ENCODE assay signal across 14 cellular contexts in genomic region chr3:23919628-23920027, GRCh38. TPM values are rescaled to one million over a fixed set of nuclear protein-coding genes. Genes with fewer than 3 reads are reported as not detected.
DNase-seq lines count a peak whose midpoint lies in the region; ATAC-seq and TF ChIP-seq lines count a peak whose summit lies in the region.
"Had no signal": no experiment of that assay in that cellular context is flagged by ENCODE, and none has a peak within 500 bp of the region (broad histone marks: within the 10 kb centered on the region; RNA-seq: fewer than 3 reads in every experiment).

No MANE protein-coding gene starts in this region.

- peaks cover 37% of the 10 kb centered on the region for H3K79me2 ChIP-seq in hepatocyte

- no peaks in the 10 kb centered on the region for H3K36me3 Mint-ChIP-seq in T-helper 17 cell (ENCODE audit: low read depth)

- H3K4me3 Mint-ChIP-seq in T-helper 17 cell: no peak overlapping the region
- H3K4me3 Mint-ChIP-seq in stimulated activated naive CD8-positive, alpha-beta T cell treated with anti-CD3 and anti-CD28 coated beads, Interleukin-15, amount 100 ng/mL, for 72 hours: peak overlapping the region; percentile 26 to 96

- DNase-seq in cardiac muscle cell (ENCODE audit: low read depth in 1 of 2, low spot score in 1 of 2) (no peak), heart left ventricle (no peak), T-helper 17 cell (no peak), hepatocyte (ENCODE audit: low spot score) (no peak), retina (no peak)
- DNase-seq in stimulated activated naive CD8-positive, alpha-beta T cell treated with anti-CD3 and anti-CD28 coated beads, Interleukin-15, amount 100 ng/mL, for 72 hours: no peak
- DNase-seq: activated CD8-positive, alpha-beta memory T cell treated with anti-CD3 and anti-CD28 coated beads, Interleukin-2, amount 50 U/mL, for 48 hours; NCI-H1092; NCI-H526 treated with DMSO at 0.1 percent for 48 hours; pancreas; stimulated activated CD4-positive, alpha-beta T cell treated with anti-CD3 and anti-CD28 coated beads, Interleukin-4, amount 100 ng/mL, for 24 hours had no signal

- H3K4me1 ChIP-seq in cardiac muscle cell (ENCODE audit: low read depth) (peaks cover 12% of the 10 kb centered on the region), heart left ventricle (peaks cover 7 to 46% (median 23%) of the 10 kb centered on the region in 12 donors), hepatocyte (ENCODE audit: insufficient read depth) (peaks cover 19% of the 10 kb centered on the region)

- TF ChIP-seq CTCF in cardiac muscle cell (IDR thresholded peaks at IDR 0.05; ENCODE audit: low read depth, low read length): no peak
- no peak for TF ChIP-seq CTCF in heart left ventricle (IDR thresholded peaks at IDR 0.05)
- TF ChIP-seq CTCF in hepatocyte (IDR thresholded peaks at IDR 0.05; ENCODE audit: poor library complexity): no peak

- WGBS in heart left ventricle, 4 donors: 38 to 61% (median 49%) methylated on average over 2 of the region's 2 CpGs
- 94% methylated on average over 2 of the region's 2 CpGs for WGBS in hepatocyte (ENCODE audit: low lambda C conversion rate, missing lambda C conversion rate)

- H3K9me2 ChIP-seq in hepatocyte (replicated peaks; ENCODE audit: insufficient read depth): no peaks in the 10 kb centered on the region

- ATAC-seq in heart left ventricle (no peak), T-helper 17 cell (no peak), GM21529 (IDR thresholded peaks at IDR 0.05; ENCODE audit: unreplicated experiment) (no peak), HG03565 (IDR thresholded peaks at IDR 0.05; ENCODE audit: unreplicated experiment) (no peak)
- no peak for ATAC-seq in stimulated activated naive CD8-positive, alpha-beta T cell treated with anti-CD3 and anti-CD28 coated beads, Interleukin-15, amount 100 ng/mL, for 72 hours
- ATAC-seq: pancreas had no signal

- H3K27me3 ChIP-seq in cardiac muscle cell: no peaks in the 10 kb centered on the region
- no peaks in the 10 kb centered on the region for H3K27me3 ChIP-seq in heart left ventricle
- no peaks in the 10 kb centered on the region for H3K27me3 ChIP-seq in hepatocyte
- H3K27me3 ChIP-seq: pancreas had no signal

- H3K27ac ChIP-seq in cardiac muscle cell (peak overlapping the region; percentile 15), heart left ventricle (no peak overlapping the region), hepatocyte (no peak overlapping the region)
- H3K27ac ChIP-seq: C4-2B, pancreas had no signal

- H3K4me2 ChIP-seq in hepatocyte: peak overlapping the region; percentile 99

- intact Hi-C loops in heart left ventricle (cut with DNase I): loop anchor here in 1 of 10 donors (2.0 kb wide), 1 partner anchor 25 kb away; the partner anchor contains the start of gene NR1D2

- TF ChIP-seq POLR2A in heart left ventricle (IDR thresholded peaks at IDR 0.05): no peak

- H3K4me1 Mint-ChIP-seq in T-helper 17 cell: peaks cover 37% of the 10 kb centered on the region
- peaks cover 50% of the 10 kb centered on the region for H3K4me1 Mint-ChIP-seq in stimulated activated naive CD8-positive, alpha-beta T cell treated with anti-CD3 and anti-CD28 coated beads, Interleukin-15, amount 100 ng/mL, for 72 hours

- H3K36me3 ChIP-seq in cardiac muscle cell (peaks cover 21% of the 10 kb centered on the region), heart left ventricle (peaks cover 0 to 51% (median 43%) of the 10 kb centered on the region in 9 donors), hepatocyte (replicated peaks; ENCODE audit: insufficient read depth, low read depth) (no peaks in the 10 kb centered on the region)

- H3K9me3 Mint-ChIP-seq in stimulated activated naive CD8-positive, alpha-beta T cell treated with anti-CD3 and anti-CD28 coated beads, Interleukin-15, amount 100 ng/mL, for 72 hours: no peaks in the 10 kb centered on the region

- H3K27ac Mint-ChIP-seq in T-helper 17 cell: peak overlapping the region; percentile 98
- peak overlapping the region in 1 of 2 donors; percentile 19 for H3K27ac Mint-ChIP-seq in stimulated activated naive CD8-positive, alpha-beta T cell treated with anti-CD3 and anti-CD28 coated beads, Interleukin-15, amount 100 ng/mL, for 72 hours

- H4K20me1 ChIP-seq in hepatocyte (ENCODE audit: insufficient read depth, poor library complexity, severe bottlenecking): peaks cover 39% of the 10 kb centered on the region

- H3K9me3 ChIP-seq in cardiac muscle cell (ENCODE audit: low read depth): no peaks in the 10 kb centered on the region
- no peaks in the 10 kb centered on the region for H3K9me3 ChIP-seq in heart left ventricle
- no peaks in the 10 kb centered on the region for H3K9me3 ChIP-seq in T-helper 17 cell (ENCODE audit: control insufficient read depth, low read length, poor library complexity, severe bottlenecking)
- H3K9me3 ChIP-seq in hepatocyte (ENCODE audit: low read depth): no peaks in the 10 kb centered on the region
- H3K9me3 ChIP-seq: pancreas had no signal

- no peak overlapping the region for H2AFZ ChIP-seq in hepatocyte

- H3K4me3 ChIP-seq in cardiac muscle cell (no peak overlapping the region), heart left ventricle (peak overlapping the region in 1 of 12 donors; percentile 15), hepatocyte (no peak overlapping the region)

- no peaks in the 10 kb centered on the region for H3K27me3 Mint-ChIP-seq in T-helper 17 cell
- H3K27me3 Mint-ChIP-seq in stimulated activated naive CD8-positive, alpha-beta T cell treated with anti-CD3 and anti-CD28 coated beads, Interleukin-15, amount 100 ng/mL, for 72 hours: no peaks in the 10 kb centered on the region

RNA-seq across cellular contexts. Expression of gene RPL15, which starts 2.7 kb away (rescaled TPM):
- 2,722 and 3,253 TPM in 2 replicates for total RNA-seq in cardiac muscle cell
- polyA plus RNA-seq in cardiac muscle cell: 1,419 and 1,837 TPM in 2 replicates
- 1,000 to 10,000 TPM in 4 of 9 donors, 100 to 1,000 TPM in 5; 834 to 1,126 (median 995) TPM for total RNA-seq in heart left ventricle
- polyA plus RNA-seq in heart left ventricle: 1,000 to 10,000 TPM; 1,262 to 3,123 TPM
- total RNA-seq in T-helper 17 cell: 1,000 to 10,000 TPM; 1,887 to 2,036 TPM
- 2,924 and 3,305 TPM in 2 replicates for total RNA-seq in hepatocyte
- 1,254 and 1,318 TPM in 2 replicates for polyA plus RNA-seq in hepatocyte

RNA-seq across cellular contexts. Expression of gene NKIRAS1, which starts 2.8 kb away (rescaled TPM):
- total RNA-seq in cardiac muscle cell (18.1 and 20.2 TPM in 2 replicates), heart left ventricle (10 to 100 TPM; 15.2 to 23.2 (median 18.8) TPM), T-helper 17 cell (1 to 10 TPM; 2.6 to 2.7 TPM), hepatocyte (16.2 and 19.8 TPM in 2 replicates)
- polyA plus RNA-seq in cardiac muscle cell (28.0 and 34.4 TPM in 2 replicates), heart left ventricle (10 to 100 TPM; 13.3 to 17.8 TPM), hepatocyte (14.8 and 16.9 TPM in 2 replicates)

RNA-seq across cellular contexts. Expression of gene NR1D2, which starts 25.5 kb away (rescaled TPM):
- 11.9 and 18.8 TPM in 2 replicates for total RNA-seq in cardiac muscle cell
- 12.5 and 26.9 TPM in 2 replicates for polyA plus RNA-seq in cardiac muscle cell
- 10 to 100 TPM; 16.2 to 62.1 (median 36.5) TPM for total RNA-seq in heart left ventricle
- 1 to 10 TPM; 5.6 to 7.5 TPM for polyA plus RNA-seq in heart left ventricle
- total RNA-seq in T-helper 17 cell: 100 to 1,000 TPM; 132 to 171 TPM
- 16.9 and 18.3 TPM in 2 replicates for total RNA-seq in hepatocyte
- 6.8 and 7.2 TPM in 2 replicates for polyA plus RNA-seq in hepatocyte
